9 cellular contexts compared by ENCODE assay signal in genomic region chr11:119065369-119065768, GRCh38. TPM values are rescaled to one million over a fixed set of nuclear protein-coding genes. Genes with fewer than 3 reads are reported as not detected.
DNase-seq lines count a peak whose midpoint lies in the region; ATAC-seq, FAIRE-seq and TF ChIP-seq lines count a peak whose summit lies in the region.
"Had no signal": no experiment of that assay in that cellular context is flagged by ENCODE, and none has a peak within 500 bp of the region (broad histone marks: within the 10 kb centered on the region; RNA-seq: fewer than 3 reads in every experiment).

No MANE protein-coding gene starts in this region.

- H2BK15ac ChIP-seq in mesenchymal stem cell (ENCODE audit: low read depth, poor library complexity, severe bottlenecking) = no peak overlapping the region

- H3K36me3 ChIP-seq in mesenchymal stem cell (ENCODE audit: control insufficient read depth in 1 of 2, insufficient read depth in 2 of 2, low read depth in 1 of 2, low read length in 2 of 2) = peaks cover 3 to 14% of the 10 kb centered on the region in 2 experiments
- H3K36me3 ChIP-seq in left ventricle myocardium inferior = peaks cover 10% of the 10 kb centered on the region
- H3K36me3 ChIP-seq in thyroid gland = peaks cover 4 to 5% of the 10 kb centered on the region in 2 donors

- H3K9ac ChIP-seq in mesenchymal stem cell (ENCODE audit: low read length) = no peak overlapping the region

- ATAC-seq in HG03565 (IDR thresholded peaks at IDR 0.05; ENCODE audit: unreplicated experiment) = no peak

- TF ChIP-seq CTCF in GM12865 (IDR thresholded peaks at IDR 0.05; ENCODE audit: insufficient read depth, low read depth, low read length, missing control alignments) (peak; percentile 64), left ventricle myocardium inferior (IDR thresholded peaks at IDR 0.05; ENCODE audit: borderline replicate concordance) (no peak), thyroid gland (IDR thresholded peaks at IDR 0.05) (peak in 1 of 6 experiments; percentile 26)

- peak overlapping the region; percentile 71 for H3K4me3 Mint-ChIP-seq in activated naive CD4-positive, alpha-beta T cell treated with anti-CD3 and anti-CD28 coated beads, Interleukin-2, amount 50 U/mL, for 24 hours

- no peak overlapping the region for H2BK5ac ChIP-seq in mesenchymal stem cell (ENCODE audit: low read depth, low read length, poor library complexity, severe bottlenecking)

- H3K36me3 Mint-ChIP-seq in activated naive CD4-positive, alpha-beta T cell treated with anti-CD3 and anti-CD28 coated beads, Interleukin-2, amount 50 U/mL, for 24 hours = peaks cover 2% of the 10 kb centered on the region

- H3K4me1 Mint-ChIP-seq in activated naive CD4-positive, alpha-beta T cell treated with anti-CD3 and anti-CD28 coated beads, Interleukin-2, amount 50 U/mL, for 24 hours = peaks cover 36% of the 10 kb centered on the region

- FAIRE-seq in RCC 7860 (lab: Jason Lieb, UNC) = no peak

- no peak overlapping the region for H3K4me3 ChIP-seq in GM12865 (ENCODE audit: low read depth, low read length)
- no peak overlapping the region for H3K4me3 ChIP-seq in mesenchymal stem cell (ENCODE audit: insufficient read depth in 1 of 2, low read depth in 1 of 2, low read length in 2 of 2)
- H3K4me3 ChIP-seq in left ventricle myocardium inferior = no peak overlapping the region
- H3K4me3 ChIP-seq in thyroid gland (replicated peaks in 1 of 3) = no peak overlapping the region

- DNase-seq in 8988T = peak; percentile 61
- DNase-seq in GM12865 (ENCODE audit: low read depth) = peak; percentile 64
- peak; percentile 15 for DNase-seq in RCC 7860 (ENCODE audit: low spot score)
- DNase-seq in mesenchymal stem cell = peak; percentile 62
- DNase-seq in left ventricle myocardium inferior = no peak
- DNase-seq in thyroid gland = no peak

- H3K18ac ChIP-seq in mesenchymal stem cell (ENCODE audit: low read depth in 1 of 2, low read length in 2 of 2) = no peak overlapping the region

- H3K27ac Mint-ChIP-seq in activated naive CD4-positive, alpha-beta T cell treated with anti-CD3 and anti-CD28 coated beads, Interleukin-2, amount 50 U/mL, for 24 hours = peak overlapping the region; percentile 9

- intact Hi-C loops in left ventricle myocardium inferior (cut with micrococcal nuclease) = no loop called here
- intact Hi-C loops in thyroid gland (cut with DNase I) = no loop called here

- no peak overlapping the region for H3K14ac ChIP-seq in mesenchymal stem cell (ENCODE audit: low read length in 2 of 2)

- H2AFZ ChIP-seq in mesenchymal stem cell (ENCODE audit: low read depth, low read length) = no peak overlapping the region

- no peaks in the 10 kb centered on the region for H3K27me3 Mint-ChIP-seq in activated naive CD4-positive, alpha-beta T cell treated with anti-CD3 and anti-CD28 coated beads, Interleukin-2, amount 50 U/mL, for 24 hours

- H3K23ac ChIP-seq in mesenchymal stem cell (ENCODE audit: low read length in 2 of 2) = no peak overlapping the region

- TF ChIP-seq POLR2A in thyroid gland (IDR thresholded peaks at IDR 0.05) = no peak

- H3K79me1 ChIP-seq in mesenchymal stem cell (replicated peaks; ENCODE audit: low read length, poor library complexity, severe bottlenecking) = peaks cover 16% of the 10 kb centered on the region

- H4K8ac ChIP-seq in mesenchymal stem cell (ENCODE audit: low read length) = no peak overlapping the region

- H3K4me1 ChIP-seq in mesenchymal stem cell (ENCODE audit: control insufficient read depth, insufficient read depth, low read depth, low read length) (peaks cover 3% of the 10 kb centered on the region), left ventricle myocardium inferior (peaks cover 52% of the 10 kb centered on the region), thyroid gland (peaks cover 12 to 21% of the 10 kb centered on the region in 2 donors)

- H3K4ac ChIP-seq in mesenchymal stem cell (ENCODE audit: low read depth in 1 of 2, low read length in 2 of 2) = no peak overlapping the region

- WGBS in mesenchymal stem cell = 58% methylated on average over 4 of the region's 4 CpGs
- WGBS in thyroid gland, 2 donors = 69 to 74% methylated on average over 4 of the region's 4 CpGs

- H2BK120ac ChIP-seq in mesenchymal stem cell (ENCODE audit: low read depth, low read length) = no peak overlapping the region

- H4K91ac ChIP-seq in mesenchymal stem cell (ENCODE audit: low read length) = no peak overlapping the region

- H3K9me3 ChIP-seq in mesenchymal stem cell (ENCODE audit: control insufficient read depth, low read length) = no peaks in the 10 kb centered on the region
- H3K9me3 ChIP-seq in left ventricle myocardium inferior (replicated peaks) = no peaks in the 10 kb centered on the region
- no peaks in the 10 kb centered on the region for H3K9me3 ChIP-seq in thyroid gland

- H3K27ac ChIP-seq in mesenchymal stem cell (ENCODE audit: low read length, poor library complexity, severe bottlenecking) (no peak overlapping the region), left ventricle myocardium inferior (replicated peaks) (no peak overlapping the region), thyroid gland (no peak overlapping the region)
- H3K27ac ChIP-seq: epithelial cell of prostate had no signal

- H3K27me3 ChIP-seq in mesenchymal stem cell (ENCODE audit: control insufficient read depth in 1 of 2, insufficient read depth in 1 of 2, low read length in 2 of 2) (no peaks in the 10 kb centered on the region), left ventricle myocardium inferior (ENCODE audit: low read depth) (no peaks in the 10 kb centered on the region), thyroid gland (no peaks in the 10 kb centered on the region)

- no peak overlapping the region for H2AK5ac ChIP-seq in mesenchymal stem cell (ENCODE audit: low read length, severe bottlenecking)

- no peak overlapping the region for H3K4me2 ChIP-seq in mesenchymal stem cell (ENCODE audit: low read length, poor library complexity, severe bottlenecking)

- no peaks in the 10 kb centered on the region for H3K9me3 Mint-ChIP-seq in activated naive CD4-positive, alpha-beta T cell treated with anti-CD3 and anti-CD28 coated beads, Interleukin-2, amount 50 U/mL, for 24 hours

- no peak overlapping the region for H2BK12ac ChIP-seq in mesenchymal stem cell (ENCODE audit: low read length in 2 of 2)

RNA-seq across cellular contexts. Expression of gene VPS11, which starts 2.2 kb away (rescaled TPM):
- polyA plus RNA-seq in mesenchymal stem cell (2013, experiment 1 of 2) = 29.0 TPM
- 29.0 TPM for polyA plus RNA-seq in mesenchymal stem cell (2013, experiment 2 of 2)
- total RNA-seq in left ventricle myocardium inferior = 22.0 TPM
- total RNA-seq in thyroid gland = 10 to 100 TPM; 40.3 to 64.4 (median 47.4) TPM

RNA-seq across cellular contexts. Expression of gene HYOU1, which starts 8.4 kb away (rescaled TPM):
- 118 TPM for polyA plus RNA-seq in mesenchymal stem cell (2013, experiment 1 of 2)
- polyA plus RNA-seq in mesenchymal stem cell (2013, experiment 2 of 2) = 124 TPM
- total RNA-seq in left ventricle myocardium inferior (71.8 TPM), thyroid gland (100 to 1,000 TPM; 145 to 369 (median 320) TPM)

RNA-seq across cellular contexts. Expression of gene HMBS, which starts 19.3 kb away (rescaled TPM):
- polyA plus RNA-seq in mesenchymal stem cell (2013, experiment 1 of 2) = 20.1 TPM
- polyA plus RNA-seq in mesenchymal stem cell (2013, experiment 2 of 2) = 19.2 TPM
- 25.2 TPM for total RNA-seq in left ventricle myocardium inferior
- 10 to 100 TPM; 10.7 to 24.3 (median 19.7) TPM for total RNA-seq in thyroid gland

RNA-seq across cellular contexts. Expression of gene SLC37A4, which starts 34.7 kb away (rescaled TPM):
- polyA plus RNA-seq in mesenchymal stem cell (2013, experiment 1 of 2) = 6.8 TPM
- polyA plus RNA-seq in mesenchymal stem cell (2013, experiment 2 of 2) = 7.2 TPM
- total RNA-seq in left ventricle myocardium inferior (5.4 TPM), thyroid gland (10 to 100 TPM; 12.4 to 30.2 (median 16.5) TPM)

RNA-seq across cellular contexts. Expression of gene DPAGT1, which starts 36.3 kb away (rescaled TPM):
- polyA plus RNA-seq in mesenchymal stem cell (2013, experiment 1 of 2) = 42.7 TPM
- polyA plus RNA-seq in mesenchymal stem cell (2013, experiment 2 of 2) = 37.9 TPM
- 15.4 TPM for total RNA-seq in left ventricle myocardium inferior
- total RNA-seq in thyroid gland = 10 to 100 TPM; 29.8 to 42.8 (median 38.7) TPM

Comparison
In these comparisons a context has a peak if more than half of its experiments do, and no peak if none do; other contexts are left out.
1. DNase-seq: peak in 8988T (single experiment), GM12865 (single experiment), RCC 7860 (single experiment) and mesenchymal stem cell (single experiment); none in left ventricle myocardium inferior (single experiment) and thyroid gland (0 of 2).